ENCODE assay signal across 11 cellular contexts in the genomic region with DNA sequence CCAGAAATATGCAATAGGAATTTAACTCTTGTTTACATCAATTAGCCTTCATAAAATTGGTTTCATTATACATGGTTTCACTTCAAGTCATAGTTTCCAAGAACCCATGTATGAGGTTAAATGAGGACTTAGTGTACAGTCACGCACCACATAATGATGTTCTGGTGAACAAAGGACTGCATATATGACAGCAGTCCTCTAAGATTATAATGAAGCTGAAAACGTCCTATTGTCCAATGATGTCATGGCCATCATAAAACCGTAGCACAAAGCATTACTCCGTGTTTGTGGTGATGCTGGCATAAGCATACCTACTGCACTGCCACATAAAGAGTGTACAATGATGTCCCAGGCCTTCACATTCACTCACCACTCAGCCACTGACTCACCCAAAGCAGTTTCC. TPM values are rescaled to one million over a fixed set of nuclear protein-coding genes. Genes with fewer than 3 reads are reported as not detected.
DNase-seq lines count a peak whose midpoint lies in the region; ATAC-seq and TF ChIP-seq lines count a peak whose summit lies in the region.
"Had no signal": no experiment of that assay in that cellular context is flagged by ENCODE, and none has a peak within 500 bp of the region (broad histone marks: within the 10 kb centered on the region; RNA-seq: fewer than 3 reads in every experiment).

No MANE protein-coding gene starts in this region.

- WGBS in sigmoid colon, 2 donors = 67 to 80% methylated on average over 4 of the region's 4 CpGs
- 88 to 92% methylated on average over 4 of the region's 4 CpGs for WGBS in endodermal cell (ENCODE audit: insufficient coverage in 1 of 2, insufficient read length in 1 of 2), 2 experiments

- H3K9me3 Mint-ChIP-seq in endodermal cell = peaks cover 11% of the 10 kb centered on the region

- H3K4me1 ChIP-seq in OCI-LY3 (ENCODE audit: low read length) = peaks cover 36% of the 10 kb centered on the region
- H3K4me1 ChIP-seq in sigmoid colon = no peaks in the 10 kb centered on the region
- no peaks in the 10 kb centered on the region for H3K4me1 ChIP-seq in endodermal cell (ENCODE audit: control insufficient read depth, insufficient read depth, low read length)
- H3K4me1 ChIP-seq: Caco-2 had no signal

- H3K4me3 ChIP-seq in OCI-LY3 (ENCODE audit: low read length) (peak overlapping the region; percentile 21; the same call in 1 of the 2 replicates), sigmoid colon (no peak overlapping the region), endodermal cell (ENCODE audit: low read length) (no peak overlapping the region)
- H3K4me3 ChIP-seq: suprapubic skin had no signal

- H3K9me3 ChIP-seq in OCI-LY3 (ENCODE audit: insufficient read depth, low read length) (no peaks in the 10 kb centered on the region), sigmoid colon (no peaks in the 10 kb centered on the region), endodermal cell (ENCODE audit: control insufficient read depth, low read length) (peaks cover 6% of the 10 kb centered on the region)
- H3K9me3 ChIP-seq: Caco-2, suprapubic skin had no signal

- no peak for DNase-seq in ACHN
- no peak for DNase-seq in sigmoid colon
- DNase-seq in activated effector memory CD4-positive, alpha-beta T cell treated with Interleukin-2 at 50 U/mL for 16 hours = no peak
- DNase-seq in endodermal cell = no peak
- DNase-seq: Caco-2, NCI-H526 treated with DMSO at 0.1 percent for 48 hours had no signal

- in situ Hi-C loops in ACHN (cut with HindIII; ENCODE audit: low pct_ligation_motif_present, low pct_unique_long_range_greater_than_20kb, low sequenced_read_pairs) = no loop called here

- no peaks in the 10 kb centered on the region for H3K36me3 Mint-ChIP-seq in endodermal cell (ENCODE audit: low read depth)

- TF ChIP-seq EP300 in sigmoid colon (IDR thresholded peaks at IDR 0.05) = no peak

- intact Hi-C loops in sigmoid colon (cut with DNase I) = no loop called here

- H3K27me3 ChIP-seq in OCI-LY3 (ENCODE audit: low read depth, low read length) = no peaks in the 10 kb centered on the region
- no peaks in the 10 kb centered on the region for H3K27me3 ChIP-seq in sigmoid colon
- H3K27me3 ChIP-seq in endodermal cell (ENCODE audit: control insufficient read depth, insufficient read depth, low read length, poor library complexity, severe bottlenecking) = no peaks in the 10 kb centered on the region
- H3K27me3 ChIP-seq: suprapubic skin had no signal

- no peaks in the 10 kb centered on the region for H3K27me3 Mint-ChIP-seq in endodermal cell (ENCODE audit: insufficient read depth)

- H3K4me1 Mint-ChIP-seq in endodermal cell = peaks cover 5% of the 10 kb centered on the region

- ATAC-seq in GM18858 (IDR thresholded peaks at IDR 0.05; ENCODE audit: unreplicated experiment) (peak; percentile 87), GM19463 (IDR thresholded peaks at IDR 0.05; ENCODE audit: unreplicated experiment) (peak; percentile 84), HG02970 (IDR thresholded peaks at IDR 0.05; ENCODE audit: low FRiP score, unreplicated experiment) (peak; percentile 84)

- no peak overlapping the region for H3K4me3 Mint-ChIP-seq in endodermal cell

- no peak overlapping the region for H3K27ac Mint-ChIP-seq in endodermal cell

- TF ChIP-seq CTCF in OCI-LY3 (IDR thresholded peaks at IDR 0.05; ENCODE audit: low read depth, low read length) (no peak), sigmoid colon (IDR thresholded peaks at IDR 0.05) (no peak), endodermal cell (conservative IDR thresholded peaks at IDR 0.05) (no peak)

- H3K27ac ChIP-seq in OCI-LY3 (ENCODE audit: low read length) (peak overlapping the region; percentile 9; the same call in 1 of the 2 replicates), sigmoid colon (no peak overlapping the region), endodermal cell (ENCODE audit: low read depth, low read length) (no peak overlapping the region)
- H3K27ac ChIP-seq: suprapubic skin had no signal

- no peaks in the 10 kb centered on the region for H3K36me3 ChIP-seq in OCI-LY3 (replicated peaks; ENCODE audit: low read depth, low read length)
- H3K36me3 ChIP-seq in sigmoid colon = no peaks in the 10 kb centered on the region
- H3K36me3 ChIP-seq in endodermal cell (ENCODE audit: control insufficient read depth, insufficient read depth, low read length) = no peaks in the 10 kb centered on the region
- H3K36me3 ChIP-seq: suprapubic skin had no signal

- H3K9ac ChIP-seq in OCI-LY3 (ENCODE audit: low read length) (no peak overlapping the region), endodermal cell (ENCODE audit: extremely low read depth, low read length, poor library complexity, severe bottlenecking) (no peak overlapping the region)

- H2AFZ ChIP-seq in OCI-LY3 (ENCODE audit: low read depth, low read length) = no peak overlapping the region

- peaks cover 14% of the 10 kb centered on the region for H3K79me2 ChIP-seq in OCI-LY3 (ENCODE audit: low read length)

- H3K4me2 ChIP-seq in OCI-LY3 (ENCODE audit: low read length) = peak overlapping the region; percentile 63

- TF ChIP-seq POLR2A in sigmoid colon (IDR thresholded peaks at IDR 0.05) = no peak

- H4K20me1 ChIP-seq in OCI-LY3 (ENCODE audit: insufficient read depth, low read length) = 0 out of 2 replicates have a peak, but pooled peaks cover 5% of the 10 kb centered on the region

RNA-seq across cellular contexts. Expression of a gene that starts 31.1 kb away (rescaled TPM):
- total RNA-seq in sigmoid colon (1 to 10 TPM; 2.4 to 9.6 (median 6.1) TPM), endodermal cell (10 to 100 TPM; 27.3 to 47.7 TPM)
- polyA plus RNA-seq in sigmoid colon = 100 to 1,000 TPM in 1 of 3 donors, 10 to 100 TPM in 2; 47.0 to 112 (median 94.8) TPM
- 24.4 TPM for polyA plus RNA-seq in endodermal cell (2013, experiment 1 of 2)
- polyA plus RNA-seq in endodermal cell (2013, experiment 2 of 2) = 19.0 TPM
